In genomic region chr19:8846819-8847218, GRCh38 we compare ENCODE assay signal across 36 cellular contexts. TPM values are rescaled to one million over a fixed set of nuclear protein-coding genes. Genes with fewer than 3 reads are reported as not detected.
DNase-seq lines count a peak whose midpoint lies in the region; ATAC-seq and TF ChIP-seq lines count a peak whose summit lies in the region.
"Had no signal": no experiment of that assay in that cellular context is flagged by ENCODE, and none has a peak within 500 bp of the region (broad histone marks: within the 10 kb centered on the region; RNA-seq: fewer than 3 reads in every experiment).

No MANE protein-coding gene starts in this region.

- intact Hi-C loops in PC-9 (cut with micrococcal nuclease; ENCODE audit: unreplicated experiment) = no loop called here

- no peaks in the 10 kb centered on the region for H3F3A ChIP-seq in PC-9 (ENCODE audit: insufficient read depth, low read depth)

- no peak overlapping the region for H3K4me2 ChIP-seq in PC-9
- H3K4me2 ChIP-seq: A549; BLaER1; BLaER1 treated with 17β-estradiol and CSF1 and Interleukin-3, amounts not matched to agents 10 nM and 100 nM had no signal

- no peak for ATAC-seq in GM18505 (IDR thresholded peaks at IDR 0.05; ENCODE audit: unreplicated experiment)
- ATAC-seq: A549; CD8-positive, alpha-beta T cell had no signal

- no peaks in the 10 kb centered on the region for H3K36me3 ChIP-seq in PC-9 (ENCODE audit: low read depth)
- H3K36me3 ChIP-seq: BE2C; BLaER1; BLaER1 treated with 17β-estradiol and CSF1 and Interleukin-3, amounts not matched to agents 10 nM and 100 nM had no signal

- H3K27ac ChIP-seq in PC-9 = no peak overlapping the region
- H3K27ac ChIP-seq: 22Rv1; A549; BLaER1; BLaER1 treated with 17β-estradiol and CSF1 and Interleukin-3, amounts not matched to agents 10 nM and 100 nM; C4-2B had no signal

- CTCF ChIA-PET in PC-9 (lab: Charles Lee) = no interaction called here

- TSS peak; percentile 23 for BruUV-seq in PC-9 (replicated peaks; lab: Mats Ljungman, UMichigan)

- H3K27me3 Mint-ChIP-seq in type B pancreatic cell = no peaks in the 10 kb centered on the region

- TF ChIP-seq CTCF in PC-9 (conservative IDR thresholded peaks at IDR 0.05) (no peak), type B pancreatic cell (conservative IDR thresholded peaks at IDR 0.05) (no peak), GM13977 (IDR thresholded peaks at IDR 0.05; ENCODE audit: extremely low read depth, insufficient read depth, missing control alignments) (no peak)

- peak overlapping the region; percentile 66 for H3K27ac Mint-ChIP-seq in type B pancreatic cell
- H3K27ac Mint-ChIP-seq: B cell; CD14-positive monocyte; CD4-positive, alpha-beta T cell; CD4-positive, CD25-positive, alpha-beta regulatory T cell; CD8-positive, alpha-beta T cell had no signal

- DNase-seq in PC-9 = no peak
- peak; percentile 81 for DNase-seq in mesenteric fat pad (ENCODE audit: low spot score)
- no peak for DNase-seq in type B pancreatic cell (ENCODE audit: extremely low spot score, unreplicated experiment)
- no peak for DNase-seq in GM13977 (ENCODE audit: low spot score)
- no peak for DNase-seq in cerebellum (ENCODE audit: low spot score)
- DNase-seq: 8988T; ACHN; AML-193; BE2C; C1 segment of cervical spinal cord; Caco-2; Calu3; CD4-positive, alpha-beta memory T cell; CD4-positive, alpha-beta T cell; CD4-positive, CD25-positive, alpha-beta regulatory T cell; CD8-positive, alpha-beta memory T cell; CD8-positive, alpha-beta T cell; COR-L47; DMS 273 treated with DMSO at 0.1 percent for 48 hours; DMS153; DMS53; DMS79; DMS79 treated with DMSO at 0.1 percent for 48 hours; DND-41; EL had no signal

- H3K4me1 ChIP-seq in PC-9 (replicated peaks; ENCODE audit: insufficient read depth) = no peaks in the 10 kb centered on the region
- H3K4me1 ChIP-seq: A549, BE2C, Caco-2 had no signal

- no peaks in the 10 kb centered on the region for H4K20me1 ChIP-seq in PC-9 (ENCODE audit: insufficient read depth)
- H4K20me1 ChIP-seq: BLaER1; BLaER1 treated with 17β-estradiol and CSF1 and Interleukin-3, amounts not matched to agents 10 nM and 100 nM had no signal

- no peaks in the 10 kb centered on the region for H3K79me2 ChIP-seq in PC-9 (ENCODE audit: low read depth)

- no peaks in the 10 kb centered on the region for H3K4me1 Mint-ChIP-seq in type B pancreatic cell (ENCODE audit: unreplicated experiment)
- H3K4me1 Mint-ChIP-seq: B cell; CD4-positive, CD25-positive, alpha-beta regulatory T cell; CD8-positive, alpha-beta memory T cell had no signal

- no peak overlapping the region for H3K4me3 ChIP-seq in PC-9
- H3K4me3 ChIP-seq: A549; BLaER1; BLaER1 treated with 17β-estradiol and CSF1 and Interleukin-3, amounts not matched to agents 10 nM and 100 nM had no signal

- no peak for TF ChIP-seq POLR2A in GM18505 (IDR thresholded peaks at IDR 0.05; ENCODE audit: borderline replicate concordance, extremely low read depth, insufficient read depth, insufficient read length)

- H2AFZ ChIP-seq in PC-9 = no peak overlapping the region

- H3K4me3 Mint-ChIP-seq in type B pancreatic cell = no peak overlapping the region
- H3K4me3 Mint-ChIP-seq: B cell; CD14-positive monocyte; CD4-positive, alpha-beta memory T cell; CD4-positive, alpha-beta T cell; CD4-positive, CD25-positive, alpha-beta regulatory T cell; CD8-positive, alpha-beta memory T cell; CD8-positive, alpha-beta T cell had no signal

- H3K9me3 ChIP-seq in PC-9 (ENCODE audit: insufficient read depth, low read depth) = 0 out of 2 replicates have a peak, but pooled peaks cover 2% of the 10 kb centered on the region
- H3K9me3 ChIP-seq: A549, BE2C, Caco-2 had no signal

- POLR2A ChIA-PET in PC-9 (lab: Charles Lee; ENCODE audit: unreplicated experiment) = no interaction called here

- peaks cover 11% of the 10 kb centered on the region for H3K36me3 Mint-ChIP-seq in type B pancreatic cell
- H3K36me3 Mint-ChIP-seq: CD14-positive monocyte; CD4-positive, CD25-positive, alpha-beta regulatory T cell; CD8-positive, alpha-beta T cell had no signal

- peaks cover 7% of the 10 kb centered on the region for H3K9me3 Mint-ChIP-seq in type B pancreatic cell
- H3K9me3 Mint-ChIP-seq: CD4-positive, alpha-beta T cell had no signal

- no peaks in the 10 kb centered on the region for H3K9me2 ChIP-seq in PC-9 (ENCODE audit: insufficient read depth)

- in situ Hi-C loops in GM13977 (cut with MboI; ENCODE audit: low pct_unique_long_range_greater_than_20kb, low sequenced_read_pairs, unreplicated experiment) = no loop called here

- H3K27me3 ChIP-seq in PC-9 (ENCODE audit: insufficient read depth, low read depth) = no peaks in the 10 kb centered on the region
- H3K27me3 ChIP-seq: BE2C; BLaER1; BLaER1 treated with 17β-estradiol and CSF1 and Interleukin-3, amounts not matched to agents 10 nM and 100 nM had no signal

RNA-seq across cellular contexts. Expression of gene MBD3L1, which starts 14.6 kb away (rescaled TPM):
- total RNA-seq in PC-9 (2021) (not detected in 2 replicates), mesenteric fat pad (not detected), type B pancreatic cell (ENCODE audit: low replicate concordance) (not detected in 2 replicates), cerebellum (not detected)
- total RNA-seq: A172; A673; B cell; Caco-2; Calu3; CD4-positive, alpha-beta memory T cell; CD4-positive, alpha-beta T cell; CD4-positive, CD25-positive, alpha-beta regulatory T cell; CD8-positive, alpha-beta memory T cell; CD8-positive, alpha-beta T cell; Daoy had no signal

RNA-seq across cellular contexts. Expression of gene ZNF558, which starts 14.7 kb away (rescaled TPM):
- total RNA-seq in PC-9 (2021) = 28.7 and 29.7 TPM in 2 replicates
- total RNA-seq in mesenteric fat pad = 18.5 TPM
- total RNA-seq in type B pancreatic cell (ENCODE audit: low replicate concordance) = 21.5 and 53.9 TPM in 2 replicates
- 41.3 TPM for total RNA-seq in cerebellum
